ENCODE assay signal across 11 cellular contexts in the genomic region with DNA sequence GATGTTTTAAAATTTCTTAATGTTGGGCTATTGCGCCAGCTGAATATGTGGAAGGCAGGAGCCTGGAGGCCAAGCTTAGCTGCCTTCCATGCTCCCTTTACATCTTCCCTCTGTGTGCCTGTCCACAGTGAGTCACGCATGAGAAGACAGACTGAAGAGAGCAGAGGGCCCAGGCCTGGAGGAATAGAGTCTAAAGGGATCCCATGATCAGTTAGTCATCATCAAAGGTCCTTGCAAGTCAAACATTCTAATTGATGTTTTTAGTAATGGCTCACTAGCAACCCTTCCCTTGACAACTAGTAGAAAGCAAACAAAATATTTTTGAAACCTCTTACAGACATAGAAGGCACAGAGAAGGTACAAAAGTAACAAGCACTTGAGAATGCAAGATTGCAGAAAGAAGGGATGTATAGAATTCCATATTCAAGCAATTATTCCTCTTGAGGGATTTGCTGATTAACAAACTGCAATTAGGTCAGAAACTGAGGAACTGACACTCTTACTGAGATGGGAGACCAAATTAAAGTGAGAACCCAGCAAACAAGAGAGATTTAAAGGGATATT. TPM values are rescaled to one million over a fixed set of nuclear protein-coding genes. Genes with fewer than 3 reads are reported as not detected.
DNase-seq lines count a peak whose midpoint lies in the region; ATAC-seq, FAIRE-seq and TF ChIP-seq lines count a peak whose summit lies in the region.
"Had no signal": no experiment of that assay in that cellular context is flagged by ENCODE, and none has a peak within 500 bp of the region (broad histone marks: within the 10 kb centered on the region; RNA-seq: fewer than 3 reads in every experiment).

No MANE protein-coding gene starts in this region.

- no peak overlapping the region for H3K9ac ChIP-seq in HepG2 (ENCODE audit: insufficient read depth, low read depth, low read length)
- H3K9ac ChIP-seq: neural progenitor cell had no signal

- CTCF ChIA-PET in BJ (lab: Yijun Ruan, JAX): interaction anchor here (1.6 kb wide), 1 partner anchor 19 kb away, joined by 4 read pairs; no protein-coding TSS in a partner anchor
- CTCF ChIA-PET in HepG2 (lab: Yijun Ruan, JAX; ENCODE audit: low intra/inter-chr PET ratio, low total read pairs): no interaction called here

- DNase-seq in BJ (ENCODE audit: low read depth): peak; percentile 51
- DNase-seq in GM23338 (ENCODE audit: low spot score): no peak
- DNase-seq in amniotic epithelial cell (ENCODE audit: low read depth): peak; percentile 14
- peak; percentile 29 for DNase-seq in HepG2 (ENCODE audit: low spot score)
- no peak for DNase-seq in cerebellar nuclear complex (lab: John Stamatoyannopoulos, UW)
- DNase-seq in NCI-H1694 (lab: John Stamatoyannopoulos, UW): no peak
- DNase-seq: NCI-H524 had no signal

- TF ChIP-seq RAD21 in HepG2 (CRISPR knock-in tag; IDR thresholded peaks at IDR 0.05): no peak

- H3K4me3 ChIP-seq in BJ (ENCODE audit: low read depth, low read length): no peak overlapping the region
- H3K4me3 ChIP-seq in GM23338: no peak overlapping the region
- no peak overlapping the region for H3K4me3 ChIP-seq in HepG2 (replicated peaks in 1 of 3; ENCODE audit: insufficient read depth in 1 of 3, low read depth in 2 of 3, low read length in 3 of 3)
- H3K4me3 ChIP-seq: HAP-1, neural progenitor cell had no signal

- TF ChIP-seq POLR2A in HepG2 (IDR thresholded peaks at IDR 0.05; ENCODE audit: insufficient read depth in 1 of 2, low read depth in 2 of 2, low read length in 2 of 2): no peak

- FAIRE-seq in HepG2 (lab: Jason Lieb, UNC): no peak

- H3K79me2 ChIP-seq in GM23338 (replicated peaks; ENCODE audit: insufficient read depth) (no peaks in the 10 kb centered on the region), HepG2 (ENCODE audit: insufficient read depth, low read length) (no peaks in the 10 kb centered on the region)

- no peak overlapping the region for H3K27ac Mint-ChIP-seq in GM23338
- H3K27ac Mint-ChIP-seq: neural progenitor cell had no signal

- H3K27me3 Mint-ChIP-seq in GM23338 (ENCODE audit: insufficient read depth, low read depth, poor library complexity): no peaks in the 10 kb centered on the region

- in situ Hi-C loops in HepG2 (cut with HindIII; ENCODE audit: extremely low pct_ligation_motif_present, low pct_unique_long_range_greater_than_20kb): no loop called here

- H2AFZ ChIP-seq in GM23338: peak overlapping the region; percentile 2; the same call in 1 of the 2 replicates
- H2AFZ ChIP-seq in HepG2 (ENCODE audit: low read length): no peak overlapping the region
- H2AFZ ChIP-seq: neural progenitor cell had no signal

- no peak overlapping the region for H3K27ac ChIP-seq in GM23338 (ENCODE audit: low read depth)
- no peak overlapping the region for H3K27ac ChIP-seq in HepG2 (ENCODE audit: extremely low read length, insufficient read depth, low read length)
- H3K27ac ChIP-seq: neural progenitor cell had no signal

- no peak for TF ChIP-seq EP300 in HepG2 (IDR thresholded peaks at IDR 0.05; ENCODE audit: low read depth in 2 of 2, low read length in 2 of 2)
- no peak for TF ChIP-seq EP300 in HepG2 (CRISPR knock-in tag; IDR thresholded peaks at IDR 0.05; ENCODE audit: borderline replicate concordance)

- H3K9me3 ChIP-seq in HepG2 (ENCODE audit: low read length): no peaks in the 10 kb centered on the region
- H3K9me3 ChIP-seq: HAP-1 had no signal

- POLR2A ChIA-PET in BJ (lab: Charles Lee) (no interaction called here), HepG2 (lab: Yijun Ruan, JAX) (no interaction called here)

- no peaks in the 10 kb centered on the region for H3K9me2 ChIP-seq in GM23338 (ENCODE audit: insufficient read depth)

- no peaks in the 10 kb centered on the region for H3K9me3 Mint-ChIP-seq in GM23338

- WGBS in HepG2 (ENCODE audit: low lambda C conversion rate): 1% methylated on average over 2 of the region's 2 CpGs

- TF ChIP-seq CTCF in BJ (IDR thresholded peaks at IDR 0.05; ENCODE audit: insufficient read depth, low read depth, low read length) (no peak), GM23338 (conservative IDR thresholded peaks at IDR 0.05; ENCODE audit: low read depth in 2 of 2) (no peak), HepG2 (CRISPR knock-in tag; IDR thresholded peaks at IDR 0.05) (no peak)

- no peaks in the 10 kb centered on the region for H4K20me1 ChIP-seq in GM23338 (replicated peaks; ENCODE audit: insufficient read depth)
- no peaks in the 10 kb centered on the region for H4K20me1 ChIP-seq in HepG2 (ENCODE audit: insufficient read depth, low read length)

- no peaks in the 10 kb centered on the region for H3K4me1 Mint-ChIP-seq in GM23338
- H3K4me1 Mint-ChIP-seq: neural progenitor cell had no signal

- H3K27me3 ChIP-seq in BJ (ENCODE audit: control insufficient read depth, insufficient read depth, low read length) (no peaks in the 10 kb centered on the region), GM23338 (ENCODE audit: insufficient read depth) (no peaks in the 10 kb centered on the region), HepG2 (ENCODE audit: control insufficient read depth in 1 of 2, insufficient read depth in 2 of 2, low read length in 2 of 2) (no peaks in the 10 kb centered on the region)
- H3K27me3 ChIP-seq: neural progenitor cell had no signal

- intact Hi-C loops in HepG2 (cut with micrococcal nuclease; ENCODE audit: unreplicated experiment): no loop called here

- H3K4me1 ChIP-seq in GM23338 (ENCODE audit: insufficient read depth) (no peaks in the 10 kb centered on the region), HepG2 (ENCODE audit: insufficient read depth, low read length) (no peaks in the 10 kb centered on the region)
- H3K4me1 ChIP-seq: HAP-1, neural progenitor cell had no signal

- H3K36me3 Mint-ChIP-seq in GM23338 (ENCODE audit: low read depth): no peaks in the 10 kb centered on the region
- H3K36me3 Mint-ChIP-seq: neural progenitor cell had no signal

- ATAC-seq in GM23338 (no peak), HepG2 (no peak), HG03139 (IDR thresholded peaks at IDR 0.05; ENCODE audit: unreplicated experiment) (no peak), HG03520 (IDR thresholded peaks at IDR 0.05; ENCODE audit: unreplicated experiment) (no peak)

- no peak overlapping the region for H3K4me3 Mint-ChIP-seq in GM23338
- H3K4me3 Mint-ChIP-seq: neural progenitor cell had no signal

- no peaks in the 10 kb centered on the region for H3K36me3 ChIP-seq in BJ (ENCODE audit: control insufficient read depth, insufficient read depth, low read length)
- no peaks in the 10 kb centered on the region for H3K36me3 ChIP-seq in GM23338 (ENCODE audit: insufficient read depth)
- H3K36me3 ChIP-seq in HepG2 (replicated peaks in 1 of 2; ENCODE audit: control insufficient read depth in 1 of 2, insufficient read depth in 2 of 2, low read length in 2 of 2): no peaks in the 10 kb centered on the region
- H3K36me3 ChIP-seq: HAP-1, neural progenitor cell had no signal

- BruUV-seq in HepG2 (replicated peaks; lab: Mats Ljungman, UMichigan): no TSS peak

- no peak overlapping the region for H3K4me2 ChIP-seq in GM23338
- no peak overlapping the region for H3K4me2 ChIP-seq in HepG2 (ENCODE audit: low read depth, low read length)
- H3K4me2 ChIP-seq: neural progenitor cell had no signal

- no peaks in the 10 kb centered on the region for H3F3A ChIP-seq in GM23338 (replicated peaks; ENCODE audit: low read depth)

TF ChIP-seq in GM23338, 12 proteins besides CTCF, POLR2A, EP300 and RAD21 (continues in another document):
- TF ChIP-seq EZH2 (IDR thresholded peaks at IDR 0.05; ENCODE audit: low read depth, unreplicated experiment): no peak

TF ChIP-seq in HepG2, 621 proteins besides CTCF, POLR2A, EP300 and RAD21:
- no peak for TF ChIP-seq ZBTB3 (CRISPR knock-in tag; IDR thresholded peaks at IDR 0.05; ENCODE audit: borderline replicate concordance, low read depth)
- no peak for TF ChIP-seq MAFK (conservative IDR thresholded peaks at IDR 0.05 in 1 of 2, IDR thresholded peaks at IDR 0.05 in 1 of 2; ENCODE audit: low read length in 2 of 2)
- TF ChIP-seq GABPA (IDR thresholded peaks at IDR 0.05; ENCODE audit: low read depth, low read length): no peak
- TF ChIP-seq GABPA (CRISPR knock-in tag; IDR thresholded peaks at IDR 0.05; ENCODE audit: low read depth): no peak
- TF ChIP-seq ZNF160 (CRISPR knock-in tag; IDR thresholded peaks at IDR 0.05): no peak

RNA-seq across cellular contexts. Expression of gene APBB1IP, which starts 30.7 kb away (rescaled TPM):
- polyA plus RNA-seq in BJ (2011; rRNA removed) (4.3 and 5.6 TPM in 2 replicates), GM23338 (2016; fragmentation: Nextera tagmentation; extraction: Ambion mirVana) (0.07 and 0.16 TPM in 2 replicates), HepG2 (2011; rRNA removed) (0.08 TPM in 1 of 2 replicates, not detected in the other)
- polyA minus RNA-seq in BJ (2011; rRNA and poly(A)+ RNA removed): 6.5 and 6.7 TPM in 2 replicates
- 0.14 TPM in 1 of 2 replicates, not detected in the other for total RNA-seq in GM23338 (2014; rRNA removed; shearing (Covaris generic))
- not detected in 2 replicates for total RNA-seq in HepG2 (2016; rRNA removed; fragmentation: Illumina TruSeq; extraction: Trizol)
- not detected in 2 replicates for total RNA-seq in HepG2 (2016; cell fraction: cytosol; rRNA removed; fragmentation: Illumina TruSeq; extraction: Trizol; ENCODE audit: low read depth)
- total RNA-seq in HepG2 (2016; cell fraction: insoluble cytoplasmic fraction; rRNA removed; fragmentation: Illumina TruSeq; extraction: Trizol): not detected in 2 replicates
- total RNA-seq in HepG2 (2016; cell fraction: membrane; rRNA removed; fragmentation: Illumina TruSeq; extraction: Trizol): not detected in 2 replicates
- not detected in 2 replicates for total RNA-seq in HepG2 (2016; cell fraction: nucleus; rRNA removed; fragmentation: Illumina TruSeq; extraction: Trizol)
- polyA plus RNA-seq in HepG2 (2011; cell fraction: cytosol; rRNA removed): not detected in 2 replicates
- polyA plus RNA-seq in HepG2 (2011; cell fraction: nucleus; rRNA removed): not detected in 2 replicates
- polyA plus RNA-seq in HepG2 (2012): not detected in 2 replicates
- not detected in 2 replicates for polyA plus RNA-seq in HepG2 (2016; cell fraction: cytosol; fragmentation: Illumina TruSeq; extraction: Trizol; ENCODE audit: low read depth)
- not detected in 2 replicates for polyA plus RNA-seq in HepG2 (2016; cell fraction: insoluble cytoplasmic fraction; fragmentation: Illumina TruSeq; extraction: Trizol; ENCODE audit: low read depth)
- not detected in 2 replicates for polyA plus RNA-seq in HepG2 (2016; cell fraction: membrane; fragmentation: Illumina TruSeq; extraction: Trizol; ENCODE audit: low read depth)
- polyA plus RNA-seq in HepG2 (2016; cell fraction: nucleus; fragmentation: Illumina TruSeq; extraction: Trizol; ENCODE audit: insufficient read depth, low read depth): not detected in 2 replicates
- polyA minus RNA-seq in HepG2 (2011; rRNA and poly(A)+ RNA removed; ENCODE audit: low replicate concordance): 0.05 TPM in 1 of 2 replicates, not detected in the other
- polyA minus RNA-seq in HepG2 (2011; cell fraction: cytosol; rRNA and poly(A)+ RNA removed): not detected in 2 replicates
- polyA minus RNA-seq in HepG2 (2011; cell fraction: nucleus; rRNA and poly(A)+ RNA removed): not detected in 2 replicates

Comparison
In these comparisons a context has a peak if more than half of its experiments do, and no peak if none do; other contexts are left out.
1. DNase-seq: peak in BJ (single experiment), amniotic epithelial cell (single experiment) and HepG2 (single experiment); none in GM23338 (single experiment), cerebellar nuclear complex (0 of 2) and NCI-H1694 (single experiment).